In genomic region chr20:1392693-1393506, GRCh38 we compare ENCODE assay signal across 8 cellular contexts. TPM values are rescaled to one million over a fixed set of nuclear protein-coding genes. Genes with fewer than 3 reads are reported as not detected.
DNase-seq lines count a peak whose midpoint lies in the region; ATAC-seq and TF ChIP-seq lines count a peak whose summit lies in the region.

Gene FKBP1A, minus strand, starts transcription at chr20:1393054. Its CDS starts 56 bp downstream, at chr20:1392998.

- peaks cover 27% of the 10 kb centered on the region for H3K27me3 Mint-ChIP-seq in activated naive CD4-positive, alpha-beta T cell treated with anti-CD3 and anti-CD28 coated beads, Interleukin-2, amount 10 ng/mL, durations not matched to agents 7 days and 5 days

- peaks cover 15% of the 10 kb centered on the region for H3K9me3 Mint-ChIP-seq in activated naive CD4-positive, alpha-beta T cell treated with anti-CD3 and anti-CD28 coated beads, Interleukin-2, amount 10 ng/mL, durations not matched to agents 7 days and 5 days

- peak within 1 kb of the TSS; percentile 85 for H3K9ac ChIP-seq in SK-N-MC (ENCODE audit: insufficient read length)

- H3K27ac Mint-ChIP-seq in activated naive CD4-positive, alpha-beta T cell treated with anti-CD3 and anti-CD28 coated beads, Interleukin-2, amount 10 ng/mL, durations not matched to agents 7 days and 5 days, result peak within 1 kb of the TSS; percentile 92

- TF ChIP-seq CTCF in GM06990 (IDR thresholded peaks at IDR 0.05; ENCODE audit: insufficient read depth, low read length, poor library complexity, severe bottlenecking), result no peak
- TF ChIP-seq CTCF in omental fat pad (IDR thresholded peaks at IDR 0.05), result no peak

- peak within 1 kb of the TSS; percentile 92 for H3K4me3 Mint-ChIP-seq in activated naive CD4-positive, alpha-beta T cell treated with anti-CD3 and anti-CD28 coated beads, Interleukin-2, amount 10 ng/mL, durations not matched to agents 7 days and 5 days

- H3K36me3 Mint-ChIP-seq in activated naive CD4-positive, alpha-beta T cell treated with anti-CD3 and anti-CD28 coated beads, Interleukin-2, amount 10 ng/mL, durations not matched to agents 7 days and 5 days, result peaks cover 31% of the 10 kb centered on the region

- H3K27ac ChIP-seq in SK-N-MC (no peak within 1 kb of the TSS), temporal lobe (ENCODE audit: low read depth, low read length) (peak within 1 kb of the TSS; percentile 66)

- H3K4me3 ChIP-seq in GM06990 (replicated peaks; ENCODE audit: low read depth, low read length) (peak within 1 kb of the TSS; percentile 74), SK-N-MC (peak within 1 kb of the TSS; percentile 93)

- no peaks in the 10 kb centered on the region for H3K9me3 ChIP-seq in SK-N-MC (ENCODE audit: low read depth, low read length)

- DNase-seq in GM06990 (ENCODE audit: extremely low read depth, insufficient read length), result peak; percentile 98
- peak; percentile 70 for DNase-seq in NCI-H1048 (lab: John Stamatoyannopoulos, UW)
- DNase-seq in SK-N-MC (ENCODE audit: low read depth, low spot score), result peak; percentile 60
- peak; percentile 93 for DNase-seq in activated naive CD4-positive, alpha-beta T cell treated with anti-CD3 and anti-CD28 coated beads, Interleukin-2, amount 10 ng/mL, durations not matched to agents 7 days and 5 days
- DNase-seq in globus pallidus (ENCODE audit: low spot score), result peak; percentile 88
- no peak for DNase-seq in omental fat pad (ENCODE audit: low spot score)

- ATAC-seq in HG02588 (IDR thresholded peaks at IDR 0.05; ENCODE audit: unreplicated experiment), result peak; percentile 88
- ATAC-seq in omental fat pad (ENCODE audit: low FRiP score), result peak; percentile 89

- CTCF ChIA-PET in activated naive CD4-positive, alpha-beta T cell treated with anti-CD3 and anti-CD28 coated beads, Interleukin-2, amount 10 ng/mL, durations not matched to agents 7 days and 5 days (lab: Charles Lee), result interaction anchor here (1.0 to 3.4 kb wide), 5 partner anchors 9 to 80 kb away, joined by 3 to 11 read pairs (median 6); no protein-coding TSS in a partner anchor

- peaks cover 71% of the 10 kb centered on the region for H3K4me1 Mint-ChIP-seq in activated naive CD4-positive, alpha-beta T cell treated with anti-CD3 and anti-CD28 coated beads, Interleukin-2, amount 10 ng/mL, durations not matched to agents 7 days and 5 days

- H3K36me3 ChIP-seq in GM06990 (ENCODE audit: control insufficient read depth, insufficient read depth, low read length) (peaks cover 8% of the 10 kb centered on the region), SK-N-MC (ENCODE audit: insufficient read depth, low read length) (peaks cover 5% of the 10 kb centered on the region; the same call in 1 of the 2 replicates)

- no peaks in the 10 kb centered on the region for H3K27me3 ChIP-seq in GM06990 (replicated peaks; ENCODE audit: control insufficient read depth, insufficient read depth, low read length)

RNA-seq across cellular contexts. Expression of gene FKBP1A, which starts in this region (rescaled TPM):
- total RNA-seq in omental fat pad (100 to 1,000 TPM; 204 to 275 (median 241) TPM), temporal lobe (68.4 TPM)
